Comparison of ENCODE assay signal across 2 cellular contexts in the genomic region with DNA sequence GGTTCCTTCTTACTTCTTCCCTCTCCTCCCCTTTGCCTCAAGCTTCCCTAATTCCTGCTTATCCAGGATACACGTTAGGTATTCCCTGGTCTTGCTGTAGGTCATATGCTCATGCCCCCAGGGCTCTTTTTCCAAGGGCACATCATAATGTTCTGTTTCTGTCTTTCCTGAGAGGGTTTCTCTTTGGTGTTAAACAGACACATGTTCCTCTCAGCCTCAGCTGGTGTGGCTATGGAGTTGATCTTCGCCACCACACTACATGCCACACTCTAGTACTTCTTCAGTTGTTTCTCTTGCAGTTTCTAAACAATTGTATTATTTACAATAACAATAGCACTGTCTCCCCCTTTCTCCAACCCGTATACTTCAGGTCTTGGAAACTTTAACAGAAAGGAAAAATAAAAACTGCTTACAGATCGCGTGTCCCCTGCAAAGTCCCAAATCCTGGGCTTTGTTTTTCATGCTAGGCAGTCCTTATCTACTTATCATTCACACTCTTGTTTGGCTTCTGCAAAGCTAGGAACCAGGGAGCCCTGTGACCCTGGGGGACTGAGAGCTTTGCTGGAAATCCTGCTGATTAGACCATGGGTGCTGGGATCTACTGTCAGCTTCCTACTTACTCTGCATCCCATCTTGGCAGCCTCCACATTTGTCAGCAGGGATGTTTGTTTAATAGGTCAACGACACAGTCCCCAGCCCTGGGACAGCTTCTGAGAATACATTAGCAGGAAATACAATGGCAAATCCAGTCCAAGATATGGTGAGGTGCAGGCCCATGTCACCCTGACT.
TF ChIP-seq lines count a peak whose summit lies in the region.

No MANE protein-coding gene starts in this region.

TF ChIP-seq in WTC11, 78 proteins besides CTCF, POLR2A, EP300 and RAD21 (continued from another document):
- TF ChIP-seq, protein P1, sequence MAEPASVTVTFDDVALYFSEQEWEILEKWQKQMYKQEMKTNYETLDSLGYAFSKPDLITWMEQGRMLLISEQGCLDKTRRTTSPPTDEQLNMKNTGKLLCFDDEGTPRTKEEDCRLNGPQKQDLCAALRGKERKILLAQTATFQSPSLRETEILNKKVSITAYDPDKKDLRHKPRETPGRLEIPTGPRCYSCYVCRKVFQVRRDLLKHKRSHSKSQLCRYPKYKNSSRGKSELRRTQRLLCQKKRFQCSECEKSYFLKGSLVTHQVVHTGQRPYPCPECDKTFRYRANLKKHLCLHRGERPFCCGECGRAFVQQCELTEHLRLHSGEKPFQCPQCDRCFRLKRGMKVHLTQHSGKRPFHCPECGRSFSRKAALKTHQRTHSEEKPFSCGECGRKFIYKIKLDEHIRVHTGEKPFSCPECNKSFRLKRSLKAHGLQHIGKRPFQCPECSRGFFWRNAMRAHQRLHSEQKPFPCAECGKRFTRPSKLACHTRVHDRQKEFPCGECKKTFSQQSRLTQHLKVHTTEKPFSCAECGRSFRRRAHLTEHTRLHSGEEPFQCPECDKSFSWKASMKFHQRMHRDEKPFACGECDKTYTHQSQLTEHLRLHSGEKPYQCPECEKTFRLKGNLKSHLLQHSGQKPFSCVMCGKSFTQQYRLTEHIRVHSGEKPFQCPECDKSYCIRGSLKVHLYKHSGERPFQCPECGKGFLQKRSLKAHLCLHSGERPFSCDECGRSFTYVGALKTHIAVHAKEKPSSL (CRISPR knock-in tag; conservative IDR thresholded peaks at IDR 0.05): no peak
- TF ChIP-seq CREB1 (CRISPR knock-in tag; IDR thresholded peaks at IDR 0.05): no peak
- no peak for TF ChIP-seq RELA (CRISPR knock-in tag; IDR thresholded peaks at IDR 0.05; ENCODE audit: borderline replicate concordance)
- no peak for TF ChIP-seq SMAD4 (CRISPR knock-in tag; IDR thresholded peaks at IDR 0.05)
- no peak for TF ChIP-seq ZNF232 (CRISPR knock-in tag; IDR thresholded peaks at IDR 0.05)
- TF ChIP-seq GRHL2 (CRISPR knock-in tag; IDR thresholded peaks at IDR 0.05; ENCODE audit: insufficient replicate concordance, severe bottlenecking): no peak
- TF ChIP-seq, protein P2, sequence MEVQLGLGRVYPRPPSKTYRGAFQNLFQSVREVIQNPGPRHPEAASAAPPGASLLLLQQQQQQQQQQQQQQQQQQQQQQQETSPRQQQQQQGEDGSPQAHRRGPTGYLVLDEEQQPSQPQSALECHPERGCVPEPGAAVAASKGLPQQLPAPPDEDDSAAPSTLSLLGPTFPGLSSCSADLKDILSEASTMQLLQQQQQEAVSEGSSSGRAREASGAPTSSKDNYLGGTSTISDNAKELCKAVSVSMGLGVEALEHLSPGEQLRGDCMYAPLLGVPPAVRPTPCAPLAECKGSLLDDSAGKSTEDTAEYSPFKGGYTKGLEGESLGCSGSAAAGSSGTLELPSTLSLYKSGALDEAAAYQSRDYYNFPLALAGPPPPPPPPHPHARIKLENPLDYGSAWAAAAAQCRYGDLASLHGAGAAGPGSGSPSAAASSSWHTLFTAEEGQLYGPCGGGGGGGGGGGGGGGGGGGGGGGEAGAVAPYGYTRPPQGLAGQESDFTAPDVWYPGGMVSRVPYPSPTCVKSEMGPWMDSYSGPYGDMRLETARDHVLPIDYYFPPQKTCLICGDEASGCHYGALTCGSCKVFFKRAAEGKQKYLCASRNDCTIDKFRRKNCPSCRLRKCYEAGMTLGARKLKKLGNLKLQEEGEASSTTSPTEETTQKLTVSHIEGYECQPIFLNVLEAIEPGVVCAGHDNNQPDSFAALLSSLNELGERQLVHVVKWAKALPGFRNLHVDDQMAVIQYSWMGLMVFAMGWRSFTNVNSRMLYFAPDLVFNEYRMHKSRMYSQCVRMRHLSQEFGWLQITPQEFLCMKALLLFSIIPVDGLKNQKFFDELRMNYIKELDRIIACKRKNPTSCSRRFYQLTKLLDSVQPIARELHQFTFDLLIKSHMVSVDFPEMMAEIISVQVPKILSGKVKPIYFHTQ (CRISPR knock-in tag; IDR thresholded peaks at IDR 0.05): no peak
- no peak for TF ChIP-seq E2F4 (CRISPR knock-in tag; IDR thresholded peaks at IDR 0.05; ENCODE audit: borderline replicate concordance, low read depth)
- TF ChIP-seq ERG (CRISPR knock-in tag; IDR thresholded peaks at IDR 0.05): no peak
- no peak for TF ChIP-seq NR1H2 (CRISPR knock-in tag; IDR thresholded peaks at IDR 0.05)
- TF ChIP-seq EMX1 (CRISPR knock-in tag; IDR thresholded peaks at IDR 0.05): no peak

TF ChIP-seq in liver, 16 proteins besides CTCF, POLR2A, EP300 and RAD21 (continued from another document):
- TF ChIP-seq NR2F2 (IDR thresholded peaks at IDR 0.05) (peak; percentile 89), JUND (IDR thresholded peaks at IDR 0.05) (no peak), FOXA1 (IDR thresholded peaks at IDR 0.05) (no peak), HNF4G (IDR thresholded peaks at IDR 0.05) (no peak), SP1 (IDR thresholded peaks at IDR 0.05) (no peak), MAX (IDR thresholded peaks at IDR 0.05) (no peak), TAF1 (conservative IDR thresholded peaks at IDR 0.05) (no peak), GABPA (IDR thresholded peaks at IDR 0.05 in 1 of 2, conservative IDR thresholded peaks at IDR 0.05 in 1 of 2) (no peak), YY1 (IDR thresholded peaks at IDR 0.05) (no peak), REST (IDR thresholded peaks at IDR 0.05) (no peak), FOXA2 (IDR thresholded peaks at IDR 0.05) (peak; percentile 38)
